In the genomic region with DNA sequence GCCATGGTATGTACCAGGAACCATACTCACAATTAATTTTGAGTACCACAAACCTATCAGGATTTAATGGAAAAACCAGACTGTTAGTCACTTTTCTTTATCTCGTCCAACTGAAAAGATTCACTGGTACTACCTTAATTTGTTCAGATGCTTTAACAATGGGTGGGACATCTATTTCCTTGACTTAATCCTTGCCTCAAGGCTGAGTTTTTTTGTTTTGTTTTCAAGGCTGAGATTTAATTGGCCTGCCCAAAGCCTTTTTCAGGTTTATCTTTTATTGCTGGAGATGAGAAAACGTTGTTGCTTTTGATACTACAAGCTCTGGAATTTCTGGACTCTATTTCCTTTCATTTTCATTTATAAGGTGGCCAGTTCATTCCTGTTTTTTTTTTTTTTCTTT, we compare ENCODE assay signal across 40 cellular contexts. TPM values are rescaled to one million over a fixed set of nuclear protein-coding genes. Genes with fewer than 3 reads are reported as not detected.
"Had no signal": no experiment of that assay in that cellular context is flagged by ENCODE, and none has a peak within 500 bp of the region (broad histone marks: within the 10 kb centered on the region; RNA-seq: fewer than 3 reads in every experiment).

No MANE protein-coding gene starts in this region.

- H3K9me3 ChIP-seq: adrenal gland, ascending aorta, body of pancreas, breast epithelium had no signal

- ATAC-seq: activated naive CD4-positive, alpha-beta T cell treated with anti-CD3 and anti-CD28 coated beads, Interleukin-2, amount 50 U/mL, for 72 hours; activated naive CD8-positive, alpha-beta T cell treated with anti-CD3 and anti-CD28 coated beads, Interleukin-2, amount 50 U/mL, for 24 hours; activated T-cell treated with anti-CD3 and anti-CD28 coated beads, Interleukin-2, amount 50 U/mL, for 4 hours; activated T-cell treated with anti-CD3 and anti-CD28 coated beads, Interleukin-2, amount 50 U/mL, for 72 hours; activated T-helper 17 cell treated with anti-CD3 and anti-CD28 coated beads, Interleukin-2, amount 50 U/mL, for 72 hours; body of pancreas had no signal

- H3K4me3 Mint-ChIP-seq: activated naive CD4-positive, alpha-beta T cell treated with anti-CD3 and anti-CD28 coated beads for 36 hours; activated naive CD4-positive, alpha-beta T cell treated with anti-CD3 and anti-CD28 coated beads, Interleukin-2, amount 10 ng/mL, durations not matched to agents 7 days and 5 days; activated naive CD4-positive, alpha-beta T cell treated with anti-CD3 and anti-CD28 coated beads, Interleukin-2, amount 50 U/mL, for 24 hours; activated naive CD8-positive, alpha-beta T cell; activated naive CD8-positive, alpha-beta T cell treated with anti-CD3 and anti-CD28 coated beads for 36 hours; activated naive CD8-positive, alpha-beta T cell treated with anti-CD3 and anti-CD28 coated beads, Interleukin-2, amount 10 ng/mL, durations not matched to agents 7 days and 5 days; activated naive CD8-positive, alpha-beta T cell treated with anti-CD3 and anti-CD28 coated beads, Interleukin-2, amount 50 U/mL, for 24 hours; activated T-cell treated with anti-CD3 and anti-CD28 coated beads, Interleukin-2, amount 50 U/mL, for 24 hours; activated T-cell treated with anti-CD3 and anti-CD28 coated beads, Interleukin-2, amount 50 U/mL, for 4 hours; activated T-cell treated with anti-CD3 and anti-CD28 coated beads, Interleukin-2, amount 50 U/mL, for 72 hours; activated T-helper 1 cell treated with anti-CD3 and anti-CD28 coated beads, Interleukin-12 subunit alpha, Interleukin-12 subunit beta, Interleukin-2, Interleukin-4 antibody, amounts not matched to agents 30 ng/mL and 10 ng/mL and 1 ng/mL, durations not matched to agents 14 hours and 24 hours and 36 hours; activated T-helper 17 cell treated with anti-CD3 and anti-CD28 coated beads, Interleukin-2, amount 50 U/mL, for 72 hours; brain; central memory CD8-positive, alpha-beta T cell had no signal

- H3K4me3 ChIP-seq: adrenal gland, ascending aorta, body of pancreas, breast epithelium, cardiac muscle cell had no signal

- DNase-seq: activated effector memory CD4-positive, alpha-beta T cell treated with anti-CD3 and anti-CD28 coated beads, Interleukin-2, amount 50 U/mL, for 16 hours; activated effector memory CD4-positive, alpha-beta T cell treated with Interleukin-2 at 50 U/mL for 16 hours; activated gamma-delta T cell; activated gamma-delta T cell treated with Interleukin-2 at 50 U/mL for 16 hours; activated naive CD4-positive, alpha-beta T cell; activated naive CD4-positive, alpha-beta T cell treated with anti-CD3 and anti-CD28 coated beads for 36 hours; activated naive CD4-positive, alpha-beta T cell treated with anti-CD3 and anti-CD28 coated beads, Interleukin-2, amount 10 ng/mL, durations not matched to agents 7 days and 5 days; activated naive CD4-positive, alpha-beta T cell treated with anti-CD3 and anti-CD28 coated beads, Interleukin-2, amount 50 U/mL, for 16 hours; activated naive CD4-positive, alpha-beta T cell treated with Interleukin-2 at 50 U/mL for 16 hours; activated naive CD8-positive, alpha-beta T cell treated with anti-CD3 and anti-CD28 coated beads for 36 hours; activated naive CD8-positive, alpha-beta T cell treated with anti-CD3 and anti-CD28 coated beads, Interleukin-2, amount 10 ng/mL, durations not matched to agents 7 days and 5 days; activated naive CD8-positive, alpha-beta T cell treated with anti-CD3 and anti-CD28 coated beads, Interleukin-2, amount 50 U/mL, for 24 hours; activated T-cell treated with anti-CD3 and anti-CD28 coated beads, Interleukin-2, amount 50 U/mL, for 24 hours; activated T-cell treated with anti-CD3 and anti-CD28 coated beads, Interleukin-2, amount 50 U/mL, for 4 hours; activated T-cell treated with anti-CD3 and anti-CD28 coated beads, Interleukin-2, amount 50 U/mL, for 48 hours; activated T-cell treated with anti-CD3 and anti-CD28 coated beads, Interleukin-2, amount 50 U/mL, for 72 hours; adrenal gland; amniotic stem cell; amygdala; anterior cingulate cortex; aorta; body of pancreas; brain microvascular endothelial cell; caudate nucleus; central memory CD4-positive, alpha-beta T cell; cerebellar nuclear complex had no signal

- H3K27me3 Mint-ChIP-seq: activated naive CD4-positive, alpha-beta T cell treated with anti-CD3 and anti-CD28 coated beads, Interleukin-2, amount 10 ng/mL, durations not matched to agents 7 days and 5 days; activated naive CD8-positive, alpha-beta T cell treated with anti-CD3 and anti-CD28 coated beads for 36 hours; activated naive CD8-positive, alpha-beta T cell treated with anti-CD3 and anti-CD28 coated beads, Interleukin-2, amount 10 ng/mL, durations not matched to agents 7 days and 5 days; activated naive CD8-positive, alpha-beta T cell treated with anti-CD3 and anti-CD28 coated beads, Interleukin-2, amount 50 U/mL, for 24 hours; activated T-cell treated with anti-CD3 and anti-CD28 coated beads, Interleukin-2, amount 50 U/mL, for 24 hours; central memory CD8-positive, alpha-beta T cell had no signal

- H3K36me3 ChIP-seq: adrenal gland, ascending aorta, brain microvascular endothelial cell, breast epithelium, cardiac muscle cell had no signal

- H3K9me3 Mint-ChIP-seq: activated naive CD8-positive, alpha-beta T cell treated with anti-CD3 and anti-CD28 coated beads, Interleukin-2, amount 50 U/mL, for 24 hours; activated T-cell treated with anti-CD3 and anti-CD28 coated beads, Interleukin-2, amount 50 U/mL, for 4 hours; activated T-helper 2 cell treated with anti-CD3 and anti-CD28 coated beads, Interferon-gamma antibody, Interleukin-2, Interleukin-4, amounts not matched to agents 10 μg/mL and 5 μg/mL and 100 μg/mL, durations not matched to agents 14 hours and 24 hours and 36 hours; brain had no signal

- H3K27ac Mint-ChIP-seq: activated naive CD4-positive, alpha-beta T cell treated with anti-CD3 and anti-CD28 coated beads for 36 hours; activated naive CD4-positive, alpha-beta T cell treated with anti-CD3 and anti-CD28 coated beads, Interleukin-2, amount 10 ng/mL, durations not matched to agents 7 days and 5 days; activated naive CD4-positive, alpha-beta T cell treated with anti-CD3 and anti-CD28 coated beads, Interleukin-2, amount 50 U/mL, for 24 hours; activated naive CD4-positive, alpha-beta T cell treated with anti-CD3 and anti-CD28 coated beads, Interleukin-2, amount 50 U/mL, for 72 hours; activated naive CD8-positive, alpha-beta T cell; activated naive CD8-positive, alpha-beta T cell treated with anti-CD3 and anti-CD28 coated beads for 36 hours; activated naive CD8-positive, alpha-beta T cell treated with anti-CD3 and anti-CD28 coated beads, Interleukin-2, amount 10 ng/mL, durations not matched to agents 7 days and 5 days; activated naive CD8-positive, alpha-beta T cell treated with anti-CD3 and anti-CD28 coated beads, Interleukin-2, amount 50 U/mL, for 24 hours; activated T-cell treated with anti-CD3 and anti-CD28 coated beads, Interleukin-2, amount 50 U/mL, for 24 hours; activated T-cell treated with anti-CD3 and anti-CD28 coated beads, Interleukin-2, amount 50 U/mL, for 72 hours; activated T-helper 1 cell treated with anti-CD3 and anti-CD28 coated beads, Interleukin-12 subunit alpha, Interleukin-12 subunit beta, Interleukin-2, Interleukin-4 antibody, amounts not matched to agents 30 ng/mL and 10 ng/mL and 1 ng/mL, durations not matched to agents 14 hours and 24 hours and 36 hours; activated T-helper 17 cell treated with anti-CD3 and anti-CD28 coated beads, Interleukin-2, amount 50 U/mL, for 72 hours; activated T-helper 2 cell treated with anti-CD3 and anti-CD28 coated beads, Interferon-gamma antibody, Interleukin-2, Interleukin-4, amounts not matched to agents 10 μg/mL and 5 μg/mL and 100 μg/mL, durations not matched to agents 14 hours and 24 hours and 36 hours; brain had no signal

- H3K27me3 ChIP-seq: adrenal gland, ascending aorta, body of pancreas, brain microvascular endothelial cell, breast epithelium, cardiac muscle cell had no signal

- H3K36me3 Mint-ChIP-seq: activated naive CD4-positive, alpha-beta T cell treated with anti-CD3 and anti-CD28 coated beads, Interleukin-2, amount 10 ng/mL, durations not matched to agents 7 days and 5 days; activated naive CD4-positive, alpha-beta T cell treated with anti-CD3 and anti-CD28 coated beads, Interleukin-2, amount 50 U/mL, for 24 hours; activated naive CD4-positive, alpha-beta T cell treated with anti-CD3 and anti-CD28 coated beads, Interleukin-2, amount 50 U/mL, for 72 hours; activated naive CD8-positive, alpha-beta T cell; activated naive CD8-positive, alpha-beta T cell treated with anti-CD3 and anti-CD28 coated beads for 36 hours; activated naive CD8-positive, alpha-beta T cell treated with anti-CD3 and anti-CD28 coated beads, Interleukin-2, amount 10 ng/mL, durations not matched to agents 7 days and 5 days; brain had no signal

- H3K4me1 ChIP-seq: adrenal gland, ascending aorta, body of pancreas, breast epithelium had no signal

- H3K4me1 Mint-ChIP-seq: activated naive CD4-positive, alpha-beta T cell treated with anti-CD3 and anti-CD28 coated beads, Interleukin-2, amount 10 ng/mL, durations not matched to agents 7 days and 5 days; activated naive CD4-positive, alpha-beta T cell treated with anti-CD3 and anti-CD28 coated beads, Interleukin-2, amount 50 U/mL, for 24 hours; activated naive CD8-positive, alpha-beta T cell treated with anti-CD3 and anti-CD28 coated beads for 36 hours; activated naive CD8-positive, alpha-beta T cell treated with anti-CD3 and anti-CD28 coated beads, Interleukin-2, amount 10 ng/mL, durations not matched to agents 7 days and 5 days; activated naive CD8-positive, alpha-beta T cell treated with anti-CD3 and anti-CD28 coated beads, Interleukin-2, amount 50 U/mL, for 24 hours; activated T-helper 17 cell treated with anti-CD3 and anti-CD28 coated beads, Interleukin-2, amount 50 U/mL, for 72 hours; brain; central memory CD8-positive, alpha-beta T cell had no signal

- H3K27ac ChIP-seq: adrenal gland, ascending aorta, body of pancreas, brain microvascular endothelial cell, breast epithelium, cardiac muscle cell had no signal

RNA-seq across cellular contexts. Expression of gene NELL1, which starts 50.4 kb away (rescaled TPM):
- total RNA-seq: activated naive CD4-positive, alpha-beta T cell treated with anti-CD3 and anti-CD28 coated beads for 36 hours; activated naive CD4-positive, alpha-beta T cell treated with anti-CD3 and anti-CD28 coated beads, Interleukin-2, amount 50 U/mL, for 72 hours; activated naive CD8-positive, alpha-beta T cell treated with anti-CD3 and anti-CD28 coated beads for 36 hours; activated naive CD8-positive, alpha-beta T cell treated with anti-CD3 and anti-CD28 coated beads, Interleukin-2, amount 10 ng/mL, durations not matched to agents 7 days and 5 days; activated T-cell treated with anti-CD3 and anti-CD28 coated beads, Interleukin-2, amount 50 U/mL, for 4 hours; activated T-cell treated with anti-CD3 and anti-CD28 coated beads, Interleukin-2, amount 50 U/mL, for 72 hours; activated T-helper 1 cell treated with anti-CD3 and anti-CD28 coated beads, Interleukin-12 subunit alpha, Interleukin-12 subunit beta, Interleukin-2, Interleukin-4 antibody, amounts not matched to agents 30 ng/mL and 10 ng/mL and 1 ng/mL, durations not matched to agents 14 hours and 24 hours and 36 hours; activated T-helper 17 cell treated with anti-CD3 and anti-CD28 coated beads, Interleukin-2, amount 50 U/mL, for 72 hours; ascending aorta; body of pancreas; bronchial epithelial cell; cardiac septum; chondrocyte had no signal
